In genomic region chr1:119635801-119636390, GRCh38 we compare ENCODE assay signal across 14 cellular contexts. TPM values are rescaled to one million over a fixed set of nuclear protein-coding genes. Genes with fewer than 3 reads are reported as not detected.
A peak's percentile ranks its signal among the peaks of the same experiment; 100 is the strongest.
DNase-seq lines count a peak whose midpoint lies in the region; ATAC-seq and TF ChIP-seq lines count a peak whose summit lies in the region.
"Had no signal": no experiment of that assay in that cellular context is flagged by ENCODE, and none has a peak within 500 bp of the region (broad histone marks: within the 10 kb centered on the region; RNA-seq: fewer than 3 reads in every experiment).

No MANE protein-coding gene starts in this region.

- DNase-seq in GM19238 (ENCODE audit: insufficient read length, low spot score) (peak; percentile 37), WTC11 (ENCODE audit: low spot score) (no peak), pulmonary artery endothelial cell (ENCODE audit: low read depth, low spot score) (peak; percentile 78), NAMALWA (ENCODE audit: low spot score) (no peak), A172 (ENCODE audit: low spot score) (no peak), DMS 273 treated with DMSO at 0.1 percent for 48 hours (lab: John Stamatoyannopoulos, UW) (no peak), T-cell (no peak)
- DNase-seq: activated CD4-positive, CD25-positive, alpha-beta regulatory T cell treated with anti-CD3 and anti-CD28 coated beads, Interleukin-2, amount 50 U/mL, for 72 hours; Calu3; NCI-H2227 treated with DMSO at 0.1 percent for 48 hours; SHP77; stimulated activated CD8-positive, alpha-beta memory T cell treated with anti-CD3 and anti-CD28 coated beads, Interleukin-4, amount 100 ng/mL, for 48 hours had no signal

- H3K9me3 Mint-ChIP-seq in WTC11 (no peaks in the 10 kb centered on the region), T-cell (no peaks in the 10 kb centered on the region)
- H3K9me3 Mint-ChIP-seq: dendritic cell treated with granulocyte-macrophage colony-stimulating factor and Interleukin-4, amounts not matched to agents 40 ng/mL and 50 ng/mL, for 4 days had no signal

- H3K27me3 Mint-ChIP-seq in WTC11 (ENCODE audit: low read depth) = no peaks in the 10 kb centered on the region
- peaks cover 27 to 40% of the 10 kb centered on the region in 2 donors for H3K27me3 Mint-ChIP-seq in T-cell

- peak; percentile 52 for ATAC-seq in HG02798 (IDR thresholded peaks at IDR 0.05; ENCODE audit: poor library complexity, unreplicated experiment)
- ATAC-seq in WTC11 = no peak
- no peak for ATAC-seq in T-cell (replicated peaks in 1 of 4)

- H3K36me3 Mint-ChIP-seq in WTC11 (0 out of 2 replicates have a peak, but pooled peaks cover 1% of the 10 kb centered on the region), T-cell (no peaks in the 10 kb centered on the region)

- H3K4me3 Mint-ChIP-seq in WTC11 (no peak overlapping the region), T-cell (no peak overlapping the region)
- H3K4me3 Mint-ChIP-seq: dendritic cell treated with granulocyte-macrophage colony-stimulating factor and Interleukin-4, amounts not matched to agents 40 ng/mL and 50 ng/mL, for 4 days had no signal

- peaks cover 34% of the 10 kb centered on the region for H3K4me1 Mint-ChIP-seq in WTC11
- H3K4me1 Mint-ChIP-seq in T-cell = no peaks in the 10 kb centered on the region

- CTCF ChIA-PET in WTC11 (lab: Charles Lee) = interaction anchor here (2.0 kb wide), 1 partner anchor 12 kb away, joined by 8 read pairs; the partner anchor contains the start of gene ZNF697
- CTCF ChIA-PET in T-cell (lab: Charles Lee) = no interaction called here

- POLR2A ChIA-PET in WTC11 (lab: Charles Lee) = no interaction called here
- POLR2A ChIA-PET in T-cell (lab: Charles Lee) = no interaction called here

- no peak for TF ChIP-seq CTCF in WTC11 (IDR thresholded peaks at IDR 0.05)

- peak overlapping the region; percentile 67; the same call in 1 of the 2 replicates for H3K27ac Mint-ChIP-seq in WTC11
- no peak overlapping the region for H3K27ac Mint-ChIP-seq in T-cell
- H3K27ac Mint-ChIP-seq: dendritic cell treated with granulocyte-macrophage colony-stimulating factor and Interleukin-4, amounts not matched to agents 40 ng/mL and 50 ng/mL, for 4 days had no signal

TF ChIP-seq in WTC11, 78 proteins besides CTCF, POLR2A, EP300 and RAD21:
- TF ChIP-seq, protein P1, sequence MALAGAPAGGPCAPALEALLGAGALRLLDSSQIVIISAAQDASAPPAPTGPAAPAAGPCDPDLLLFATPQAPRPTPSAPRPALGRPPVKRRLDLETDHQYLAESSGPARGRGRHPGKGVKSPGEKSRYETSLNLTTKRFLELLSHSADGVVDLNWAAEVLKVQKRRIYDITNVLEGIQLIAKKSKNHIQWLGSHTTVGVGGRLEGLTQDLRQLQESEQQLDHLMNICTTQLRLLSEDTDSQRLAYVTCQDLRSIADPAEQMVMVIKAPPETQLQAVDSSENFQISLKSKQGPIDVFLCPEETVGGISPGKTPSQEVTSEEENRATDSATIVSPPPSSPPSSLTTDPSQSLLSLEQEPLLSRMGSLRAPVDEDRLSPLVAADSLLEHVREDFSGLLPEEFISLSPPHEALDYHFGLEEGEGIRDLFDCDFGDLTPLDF (CRISPR knock-in tag; IDR thresholded peaks at IDR 0.05) = no peak
- TF ChIP-seq HMGA2 (CRISPR knock-in tag; IDR thresholded peaks at IDR 0.05) = no peak
- TF ChIP-seq ZNF219 (CRISPR knock-in tag; IDR thresholded peaks at IDR 0.05; ENCODE audit: borderline replicate concordance) = no peak
- no peak for TF ChIP-seq NFATC4 (CRISPR knock-in tag; IDR thresholded peaks at IDR 0.05)
- TF ChIP-seq ZBTB21 (CRISPR knock-in tag; IDR thresholded peaks at IDR 0.05; ENCODE audit: borderline replicate concordance) = no peak
- TF ChIP-seq USF1 (CRISPR knock-in tag; IDR thresholded peaks at IDR 0.05) = no peak
- TF ChIP-seq MXD4 (CRISPR knock-in tag; IDR thresholded peaks at IDR 0.05; ENCODE audit: borderline replicate concordance) = no peak
- TF ChIP-seq ATF1 (CRISPR knock-in tag; IDR thresholded peaks at IDR 0.05) = no peak
TF ChIP-seq in WTC11: peak in this region for 0.

RNA-seq across cellular contexts. Expression of gene ZNF697, which starts 12.2 kb away (rescaled TPM):
- 13.9 to 18.0 TPM (median 14.2 TPM) in 3 replicates for total RNA-seq in WTC11 (2021)
- total RNA-seq in pulmonary artery endothelial cell = 19.5 and 24.6 TPM in 2 replicates
- 2.9 and 3.7 TPM in 2 replicates for total RNA-seq in A172 (2014; rRNA removed; shearing (Covaris generic))
- under 1 TPM in 3 of 5 donors, not detected in 2; 0.06 to 0.16 (median 0.09) TPM for total RNA-seq in T-cell

Comparison
In these comparisons a context has a peak if more than half of its experiments do, and no peak if none do; other contexts are left out.
1. DNase-seq: peak in GM19238 (single experiment) and pulmonary artery endothelial cell (single experiment); none in WTC11 (single experiment), NAMALWA (single experiment), A172 (single experiment), DMS 273 treated with DMSO at 0.1 percent for 48 hours (single experiment) and T-cell (0 of 34).